ENCODE assay signal across 18 cellular contexts in the genomic region with DNA sequence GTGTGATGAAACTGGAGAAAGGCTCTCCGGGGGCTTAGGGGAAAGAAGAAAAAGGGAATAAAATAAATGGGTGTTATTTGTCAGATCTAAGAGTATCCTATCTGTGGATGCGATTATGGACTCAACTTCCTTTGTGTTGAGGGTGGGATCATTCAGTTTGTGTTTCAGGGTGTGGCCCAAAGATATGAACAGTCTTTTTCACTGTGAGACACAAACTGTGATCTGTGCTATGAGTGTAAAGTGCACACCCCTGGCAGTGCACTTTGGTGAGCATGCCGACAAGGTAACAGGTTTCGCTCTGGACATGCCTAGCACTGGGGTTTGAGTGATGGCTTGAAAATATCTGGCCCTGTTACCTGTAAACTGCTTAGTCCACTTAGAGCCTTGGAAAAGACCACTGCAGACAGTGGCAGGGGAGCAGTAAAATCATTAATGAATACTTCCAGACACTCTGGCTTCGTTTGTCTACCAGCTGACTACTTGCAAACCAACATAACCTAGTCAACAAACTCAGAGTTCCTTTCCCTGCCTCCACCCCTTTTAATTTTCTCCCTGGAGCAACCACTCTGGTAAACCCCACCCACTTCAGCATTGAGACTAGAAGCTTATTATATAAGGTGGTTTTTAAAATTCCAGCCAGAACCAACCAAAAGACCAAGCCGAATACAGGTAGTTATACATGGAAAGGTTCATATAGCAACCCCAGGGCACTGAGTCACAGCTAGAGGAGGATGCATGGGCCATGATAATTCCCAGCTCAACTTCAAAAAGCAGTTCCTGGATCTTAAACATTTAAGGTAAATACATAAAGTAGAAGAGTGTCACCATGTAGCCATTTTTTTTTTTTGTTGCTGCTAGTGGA.
"Had no signal": no experiment of that assay in that cellular context is flagged by ENCODE, and none has a peak within 500 bp of the region (broad histone marks: within the 10 kb centered on the region; RNA-seq: fewer than 3 reads in every experiment).

No MANE protein-coding gene starts in this region.

- H3K27me3 ChIP-seq: dorsolateral prefrontal cortex, heart right ventricle, neural progenitor cell, transverse colon had no signal

- ATAC-seq: activated T-cell treated with anti-CD3 and anti-CD28 coated beads, Interleukin-2, amount 50 U/mL, for 4 hours; effector memory CD8-positive, alpha-beta T cell; heart right ventricle; naive thymus-derived CD8-positive, alpha-beta T cell; stimulated activated naive CD8-positive, alpha-beta T cell treated with anti-CD3 and anti-CD28 coated beads, Interleukin-15, amount 100 ng/mL, for 72 hours had no signal

- H3K9me3 ChIP-seq: left ventricle myocardium inferior, transverse colon had no signal

- H3K36me3 ChIP-seq: neural progenitor cell had no signal

- H3K27ac ChIP-seq: dorsolateral prefrontal cortex, heart right ventricle, left ventricle myocardium inferior, neural progenitor cell had no signal

- H3K4me3 ChIP-seq: dorsolateral prefrontal cortex, heart right ventricle, left ventricle myocardium inferior, neural progenitor cell, transverse colon had no signal

- DNase-seq: activated CD4-positive, alpha-beta T cell treated with anti-CD3 and anti-CD28 coated beads for 1 hour; activated CD4-positive, alpha-beta T cell treated with anti-CD3 and anti-CD28 coated beads, Interleukin-2, amount 50 U/mL, for 1 hour; activated CD8-positive, alpha-beta memory T cell treated with anti-CD3 and anti-CD28 coated beads, Interleukin-2, amount 50 U/mL, for 48 hours; activated naive CD4-positive, alpha-beta T cell treated with Interleukin-2 at 50 U/mL for 16 hours; activated naive CD8-positive, alpha-beta T cell treated with anti-CD3 and anti-CD28 coated beads for 36 hours; activated T-cell treated with anti-CD3 and anti-CD28 coated beads, Interleukin-2, amount 50 U/mL, for 4 hours; dorsolateral prefrontal cortex; effector memory CD8-positive, alpha-beta T cell; heart right ventricle; left ventricle myocardium inferior; naive thymus-derived CD8-positive, alpha-beta T cell; retina; stimulated activated CD4-positive, alpha-beta T cell treated with anti-CD3 and anti-CD28 coated beads, Interleukin-12 subunit alpha, Interleukin-12 subunit beta, amount 100 ng/mL, for 4 hours; stimulated activated CD4-positive, alpha-beta T cell treated with anti-CD3 and anti-CD28 coated beads, Interleukin-4, amount 100 ng/mL, for 4 hours; stimulated activated naive CD8-positive, alpha-beta T cell treated with anti-CD3 and anti-CD28 coated beads, Interleukin-15, amount 100 ng/mL, for 72 hours; T-helper 1 cell; transverse colon had no signal

- H3K4me1 ChIP-seq: heart right ventricle, left ventricle myocardium inferior, neural progenitor cell, transverse colon had no signal
